16 cellular contexts compared by ENCODE assay signal in genomic region chr17:34733351-34733750, GRCh38.
DNase-seq lines count a peak whose midpoint lies in the region; ATAC-seq and TF ChIP-seq lines count a peak whose summit lies in the region.
"Had no signal": no experiment of that assay in that cellular context is flagged by ENCODE, and none has a peak within 500 bp of the region (broad histone marks: within the 10 kb centered on the region; RNA-seq: fewer than 3 reads in every experiment).

No MANE protein-coding gene starts in this region.

- CTCF ChIA-PET in GM10248 (lab: Yijun Ruan, JAX): interaction anchor here (1.6 kb wide), 1 partner anchor 9 kb away, joined by 4 read pairs; no protein-coding TSS in a partner anchor

- peaks cover 9% of the 10 kb centered on the region for H3K36me3 Mint-ChIP-seq in glutamatergic neuron (ENCODE audit: unreplicated experiment)
- H3K36me3 Mint-ChIP-seq: CD4-positive, CD25-positive, alpha-beta regulatory T cell; CD8-positive, alpha-beta T cell had no signal

- intact Hi-C loops in sciatic nerve (cut with DNase I): loop anchor here (1.0 kb wide), 1 partner anchor 26 kb away; no protein-coding TSS in a partner anchor

- H3K9me3 Mint-ChIP-seq in glutamatergic neuron (ENCODE audit: unreplicated experiment): peaks cover 8% of the 10 kb centered on the region
- H3K9me3 Mint-ChIP-seq: CD8-positive, alpha-beta T cell had no signal

- peak; percentile 4 for DNase-seq in activated CD8-positive, alpha-beta memory T cell treated with anti-CD3 and anti-CD28 coated beads, Interleukin-2, amount 50 U/mL, for 48 hours
- DNase-seq in activated CD8-positive, alpha-beta memory T cell treated with anti-CD3 and anti-CD28 coated beads, Interleukin-2, amount 50 U/mL, for 4 hours: no peak
- peak; percentile 52 for DNase-seq in islet precursor cell
- peak; percentile 10 for DNase-seq in sciatic nerve (ENCODE audit: low spot score)
- DNase-seq in NCI-H2227 (lab: John Stamatoyannopoulos, UW; ENCODE audit: unreplicated experiment): no peak
- no peak for DNase-seq in GM10248 (ENCODE audit: extremely low spot score)
- DNase-seq in glutamatergic neuron: no peak
- DNase-seq: Caco-2; CD4-positive, CD25-positive, alpha-beta regulatory T cell; CD8-positive, alpha-beta T cell; DMS153; EL; GDM1; GOT3; HCEC 1CT had no signal

- H3K27ac Mint-ChIP-seq in glutamatergic neuron (ENCODE audit: unreplicated experiment): no peak overlapping the region
- H3K27ac Mint-ChIP-seq: B cell; CD8-positive, alpha-beta T cell had no signal

- TF ChIP-seq CTCF in GM10248 (IDR thresholded peaks at IDR 0.05; ENCODE audit: control extremely low read depth, extremely low read depth, low read depth, missing control alignments) (no peak), glutamatergic neuron (IDR thresholded peaks at IDR 0.05; ENCODE audit: partially characterized antibody, unreplicated experiment) (no peak)

- POLR2A ChIA-PET in GM10248 (lab: Yijun Ruan, JAX): no interaction called here

- H3K4me3 Mint-ChIP-seq in glutamatergic neuron (ENCODE audit: unreplicated experiment): no peak overlapping the region
- H3K4me3 Mint-ChIP-seq: B cell; CD4-positive, CD25-positive, alpha-beta regulatory T cell; CD8-positive, alpha-beta T cell had no signal

- H3K4me1 Mint-ChIP-seq in glutamatergic neuron (ENCODE audit: low read depth, unreplicated experiment): peaks cover 10% of the 10 kb centered on the region
- H3K4me1 Mint-ChIP-seq: B cell had no signal

- ATAC-seq in sciatic nerve: no peak
- ATAC-seq: CD8-positive, alpha-beta T cell had no signal

- peaks cover 9% of the 10 kb centered on the region for H3K27me3 Mint-ChIP-seq in glutamatergic neuron (ENCODE audit: unreplicated experiment)

Comparison
In these comparisons a context has a peak if more than half of its experiments do, and no peak if none do; other contexts are left out.
1. DNase-seq: peak in activated CD8-positive, alpha-beta memory T cell treated with anti-CD3 and anti-CD28 coated beads, Interleukin-2, amount 50 U/mL, for 48 hours (single experiment), islet precursor cell (single experiment) and sciatic nerve (single experiment); none in activated CD8-positive, alpha-beta memory T cell treated with anti-CD3 and anti-CD28 coated beads, Interleukin-2, amount 50 U/mL, for 4 hours (single experiment), NCI-H2227 (single experiment), GM10248 (single experiment) and glutamatergic neuron (single experiment).